ENCODE assay signal across 14 cellular contexts in the genomic region with DNA sequence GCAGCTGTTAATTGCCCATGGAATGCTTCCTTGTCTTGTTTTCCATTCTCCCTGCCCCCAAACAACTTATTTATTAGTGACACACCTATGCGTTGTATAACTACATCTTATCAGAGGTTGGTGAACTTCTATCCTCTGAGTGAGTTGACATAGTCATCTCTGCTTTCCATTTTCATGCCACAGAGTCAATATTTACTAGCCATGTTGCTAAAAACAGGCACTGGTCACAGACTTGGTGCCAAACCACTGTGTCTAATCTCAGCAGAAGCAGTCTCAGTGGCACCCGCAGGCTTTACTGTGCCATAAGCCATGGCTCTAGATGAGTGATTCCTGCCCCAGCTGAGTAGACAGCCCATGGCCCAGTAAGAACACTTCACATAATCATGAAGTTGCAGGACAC. TPM values are rescaled to one million over a fixed set of nuclear protein-coding genes. Genes with fewer than 3 reads are reported as not detected.
DNase-seq lines count a peak whose midpoint lies in the region; ATAC-seq, FAIRE-seq and TF ChIP-seq lines count a peak whose summit lies in the region.
"Had no signal": no experiment of that assay in that cellular context is flagged by ENCODE, and none has a peak within 500 bp of the region (broad histone marks: within the 10 kb centered on the region; RNA-seq: fewer than 3 reads in every experiment).

No MANE protein-coding gene starts in this region.

- H3K4me1 Mint-ChIP-seq in progenitor cell of endocrine pancreas (ENCODE audit: low read depth): peaks cover 4% of the 10 kb centered on the region
- H3K4me1 Mint-ChIP-seq: CD4-positive, alpha-beta memory T cell had no signal

- no peak overlapping the region for H3K27ac Mint-ChIP-seq in progenitor cell of endocrine pancreas
- H3K27ac Mint-ChIP-seq: activated CD4-positive, alpha-beta memory T cell treated with anti-CD3 and anti-CD28 coated beads, Interleukin-2, amount 10 ng/mL, durations not matched to agents 7 days and 5 days; CD4-positive, alpha-beta memory T cell had no signal

- H3K9me3 ChIP-seq in uterus: no peaks in the 10 kb centered on the region

- FAIRE-seq in D721Med (lab: Jason Lieb, UNC) (no peak), GM12892 (lab: Jason Lieb, UNC) (no peak)
- FAIRE-seq: endometrium had no signal

- H3K4me3 ChIP-seq in uterus: no peak overlapping the region

- no peaks in the 10 kb centered on the region for H3K4me1 ChIP-seq in uterus

- H3K27me3 Mint-ChIP-seq in progenitor cell of endocrine pancreas: no peaks in the 10 kb centered on the region
- H3K27me3 Mint-ChIP-seq: activated CD4-positive, alpha-beta memory T cell treated with anti-CD3 and anti-CD28 coated beads, Interleukin-2, amount 10 ng/mL, durations not matched to agents 7 days and 5 days; CD4-positive, alpha-beta memory T cell had no signal

- H3K27ac ChIP-seq in uterus: no peak overlapping the region

- no peak overlapping the region for H3K4me3 Mint-ChIP-seq in progenitor cell of endocrine pancreas (ENCODE audit: low read depth)
- H3K4me3 Mint-ChIP-seq: activated CD4-positive, alpha-beta memory T cell treated with anti-CD3 and anti-CD28 coated beads, Interleukin-2, amount 10 ng/mL, durations not matched to agents 7 days and 5 days; CD4-positive, alpha-beta memory T cell had no signal

- DNase-seq in DMS53 (lab: John Stamatoyannopoulos, UW) (peak; percentile 92), astrocyte of the hippocampus (ENCODE audit: low read depth, low spot score) (peak; percentile 55), myocyte (ENCODE audit: low read depth) (peak; percentile 88), progenitor cell of endocrine pancreas (ENCODE audit: low spot score, unreplicated experiment) (no peak), uterus (no peak), D721Med (ENCODE audit: insufficient read length, low spot score) (no peak), GM12892 (ENCODE audit: insufficient read length) (no peak)
- DNase-seq: activated CD4-positive, alpha-beta memory T cell treated with anti-CD3 and anti-CD28 coated beads, Interleukin-2, amount 10 ng/mL, durations not matched to agents 7 days and 5 days; CD4-positive, alpha-beta memory T cell; GOT3; islet precursor cell; retina had no signal

- no peaks in the 10 kb centered on the region for H3K36me3 ChIP-seq in uterus

- intact Hi-C loops in uterus (cut with DNase I; ENCODE audit: low total_unique reads): no loop called here

- TF ChIP-seq POLR2A in uterus (IDR thresholded peaks at IDR 0.05): no peak
- TF ChIP-seq POLR2A in GM12892 (IDR thresholded peaks at IDR 0.05; ENCODE audit: low read depth, low read length): no peak

- H3K27me3 ChIP-seq in uterus: no peaks in the 10 kb centered on the region

- TF ChIP-seq CTCF in progenitor cell of endocrine pancreas (IDR thresholded peaks at IDR 0.05; ENCODE audit: unreplicated experiment) (no peak), uterus (IDR thresholded peaks at IDR 0.05) (no peak), D721Med (IDR thresholded peaks at IDR 0.05; ENCODE audit: insufficient read depth, missing control alignments) (no peak)

- ATAC-seq in HG03175 (IDR thresholded peaks at IDR 0.05; ENCODE audit: unreplicated experiment): peak; percentile 76

- H3K9me3 Mint-ChIP-seq in progenitor cell of endocrine pancreas (ENCODE audit: low read depth): no peaks in the 10 kb centered on the region

- no peaks in the 10 kb centered on the region for H3K36me3 Mint-ChIP-seq in progenitor cell of endocrine pancreas (ENCODE audit: insufficient read depth)
- H3K36me3 Mint-ChIP-seq: CD4-positive, alpha-beta memory T cell had no signal

RNA-seq across cellular contexts. Expression of a gene that starts 26.5 kb away (rescaled TPM):
- total RNA-seq in myocyte (0.21 and 0.53 TPM in 2 replicates), progenitor cell of endocrine pancreas (2.0 and 3.2 TPM in 2 replicates), uterus (1 to 10 TPM in 3 of 4 donors, under 1 TPM in 1; 0.88 to 5.3 (median 1.4) TPM)
- 1.6 TPM for polyA plus RNA-seq in myocyte (2012)
- polyA plus RNA-seq in GM12892 (2012; ENCODE audit: missing spikeins): 8.3 TPM

Comparison
In these comparisons a context has a peak if more than half of its experiments do, and no peak if none do; other contexts are left out.
1. DNase-seq: peak in DMS53 (single experiment), astrocyte of the hippocampus (single experiment) and myocyte (single experiment); none in progenitor cell of endocrine pancreas (single experiment), uterus (0 of 2), D721Med (single experiment) and GM12892 (single experiment).